Comparison of ENCODE assay signal across 1 cellular context in genomic region chr12:123531091-123531490, GRCh38.
TF ChIP-seq lines count a peak whose summit lies in the region.

No MANE protein-coding gene starts in this region.

TF ChIP-seq in SK-N-SH, 30 proteins besides CTCF, POLR2A, EP300 and RAD21 (continued from another document):
- TF ChIP-seq ZBTB33 (IDR thresholded peaks at IDR 0.05; ENCODE audit: borderline replicate concordance, low read depth) (no peak), USF2 (IDR thresholded peaks at IDR 0.05; ENCODE audit: borderline replicate concordance, low read depth, low read length) (no peak), GATA2 (CRISPR knock-in tag; IDR thresholded peaks at IDR 0.05) (no peak), TAF1 (IDR thresholded peaks at IDR 0.05; ENCODE audit: borderline replicate concordance, low read depth, low read length) (no peak), YY1 (IDR thresholded peaks at IDR 0.05; ENCODE audit: low read depth) (no peak), CHD2 (IDR thresholded peaks at IDR 0.05; ENCODE audit: low read length, partially characterized antibody) (no peak), SMC3 (IDR thresholded peaks at IDR 0.05; ENCODE audit: low read depth, low read length) (no peak), GABPA (IDR thresholded peaks at IDR 0.05; ENCODE audit: low read depth) (no peak), MAX (IDR thresholded peaks at IDR 0.05; ENCODE audit: low read depth) (no peak), EZH2phosphoT487 (IDR thresholded peaks at IDR 0.05; ENCODE audit: borderline replicate concordance, low read depth) (no peak), FOSL2 (IDR thresholded peaks at IDR 0.05; ENCODE audit: borderline replicate concordance, low read depth) (no peak), SIN3A (IDR thresholded peaks at IDR 0.05; ENCODE audit: borderline replicate concordance, low read depth, low read length) (no peak)
TF ChIP-seq in SK-N-SH: peak in this region for 0.
